Comparison of ENCODE assay signal across 27 cellular contexts in genomic region chr1:115987623-115988022, GRCh38. TPM values are rescaled to one million over a fixed set of nuclear protein-coding genes. Genes with fewer than 3 reads are reported as not detected.
A peak's percentile ranks its signal among the peaks of the same experiment; 100 is the strongest.
DNase-seq lines count a peak whose midpoint lies in the region; ATAC-seq, FAIRE-seq and TF ChIP-seq lines count a peak whose summit lies in the region.
"Had no signal": no experiment of that assay in that cellular context is flagged by ENCODE, and none has a peak within 500 bp of the region (broad histone marks: within the 10 kb centered on the region; RNA-seq: fewer than 3 reads in every experiment).

No MANE protein-coding gene starts in this region.

- intact Hi-C loops in prostate gland (cut with DNase I): no loop called here

- no peak for TF ChIP-seq POLR2A in prostate gland (IDR thresholded peaks at IDR 0.05)

- no peak for TF ChIP-seq CTCF in prostate gland (IDR thresholded peaks at IDR 0.05)

- ATAC-seq in GM18520 (IDR thresholded peaks at IDR 0.05; ENCODE audit: unreplicated experiment): no peak
- ATAC-seq: GM12878 had no signal

- no peak overlapping the region for H3K4me3 ChIP-seq in prostate gland
- H3K4me3 ChIP-seq: BLaER1, GM12878 had no signal

- H3K4me1 ChIP-seq in prostate gland (replicated peaks): no peaks in the 10 kb centered on the region
- H3K4me1 ChIP-seq: BE2C, BLaER1 had no signal

- peak; percentile 82 for FAIRE-seq in islet of Langerhans (lab: Jason Lieb, UNC)
- FAIRE-seq: A204.1, GM12878, GM12892, GM18507, GM19239 had no signal

- WGBS in prostate gland: 68% methylated on average over 3 of the region's 3 CpGs

- no peak overlapping the region for H3K27ac ChIP-seq in prostate gland
- H3K27ac ChIP-seq: BLaER1 had no signal

- no peaks in the 10 kb centered on the region for H3K27me3 ChIP-seq in prostate gland (replicated peaks; ENCODE audit: insufficient read depth)
- H3K27me3 ChIP-seq: BE2C, BLaER1 had no signal

- H3K36me3 ChIP-seq in prostate gland: no peaks in the 10 kb centered on the region
- H3K36me3 ChIP-seq: BE2C, BLaER1 had no signal

- no peaks in the 10 kb centered on the region for H3K9me3 ChIP-seq in prostate gland
- H3K9me3 ChIP-seq: BE2C, BLaER1 had no signal

- peak; percentile 34 for DNase-seq in NCI-H748 (lab: John Stamatoyannopoulos, UW; ENCODE audit: unreplicated experiment)
- DNase-seq in prostate gland (ENCODE audit: low spot score): no peak
- no peak for DNase-seq in ecto neural progenitor cell (ENCODE audit: low spot score)
- DNase-seq: 8988T; ACHN; BE2C; C1 segment of cervical spinal cord; CD4-positive, alpha-beta memory T cell; CD4-positive, CD25-positive, alpha-beta regulatory T cell; CD8-positive, alpha-beta memory T cell; COR-L47; DMS 273 treated with DMSO at 0.1 percent for 48 hours; DMS153; DMS53; DMS79; DND-41; EL; GDM1 had no signal

RNA-seq across cellular contexts. Expression of gene SLC22A15, which starts 11.3 kb away (rescaled TPM):
- total RNA-seq in prostate gland: 1 to 10 TPM; 2.0 to 6.7 TPM
- total RNA-seq: G401 had no signal
